8 cellular contexts compared by ENCODE assay signal in the genomic region with DNA sequence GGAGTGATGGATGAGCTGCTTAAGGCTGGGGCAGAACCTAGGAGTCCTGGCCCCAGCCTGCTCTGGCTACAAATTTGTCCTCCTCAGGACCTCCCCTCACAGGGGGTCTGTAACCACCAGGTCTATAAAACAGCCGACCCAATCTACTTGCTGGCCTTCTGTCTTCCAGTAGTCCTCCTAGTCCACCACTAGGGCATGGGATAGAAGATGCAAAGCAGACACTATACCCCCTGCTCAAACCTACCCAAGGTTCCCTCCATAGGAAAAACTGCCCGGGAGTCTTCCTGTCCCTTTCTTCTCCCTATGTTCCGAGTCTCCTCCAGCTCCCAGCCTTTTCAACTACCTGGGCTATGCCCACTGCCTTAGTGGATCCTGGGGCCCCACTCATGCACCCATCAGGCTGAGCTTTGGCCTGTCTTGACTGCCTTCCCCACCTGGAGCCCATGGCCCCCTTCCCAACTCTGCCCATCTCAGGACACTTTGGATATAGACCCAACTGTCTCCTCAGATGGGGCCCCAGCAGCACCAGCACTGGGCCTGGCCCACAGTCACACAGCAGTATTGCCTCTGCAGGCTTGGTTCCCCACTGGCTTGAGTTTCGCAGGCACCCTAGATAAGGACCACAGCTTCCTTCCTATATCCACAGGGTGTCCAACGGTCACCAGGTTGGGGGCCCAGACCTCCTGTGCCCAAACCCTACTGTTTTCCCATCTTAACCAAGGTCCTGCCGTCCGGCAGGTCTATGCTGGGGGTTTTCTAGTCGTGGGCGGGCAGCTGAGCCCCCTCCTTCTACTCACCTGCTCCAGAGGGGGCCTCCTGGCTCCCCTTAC. TPM values are rescaled to one million over a fixed set of nuclear protein-coding genes. Genes with fewer than 3 reads are reported as not detected.
A peak's percentile ranks its signal among the peaks of the same experiment; 100 is the strongest.
DNase-seq lines count a peak whose midpoint lies in the region; ATAC-seq and TF ChIP-seq lines count a peak whose summit lies in the region.

No MANE protein-coding gene starts in this region.

- peaks cover 2 to 11% of the 10 kb centered on the region in 2 donors for H3K36me3 Mint-ChIP-seq in CD14-positive monocyte
- H3K36me3 Mint-ChIP-seq in central memory CD8-positive, alpha-beta T cell (ENCODE audit: insufficient read depth): peaks cover 2% of the 10 kb centered on the region
- H3K36me3 Mint-ChIP-seq in naive thymus-derived CD8-positive, alpha-beta T cell: peaks cover 0 to 6% (median 0%) of the 10 kb centered on the region in 3 donors

- H3K4me3 Mint-ChIP-seq in CD14-positive monocyte: peak overlapping the region; percentile 90 to 95
- H3K4me3 Mint-ChIP-seq in central memory CD8-positive, alpha-beta T cell: peak overlapping the region; percentile 92
- peak overlapping the region; percentile 95 to 99 (median 97) for H3K4me3 Mint-ChIP-seq in naive thymus-derived CD8-positive, alpha-beta T cell

- intact Hi-C loops in CD14-positive monocyte (cut with micrococcal nuclease): loop anchor here (2.0 to 5.0 kb wide), 2 partner anchors 23 to 39 kb away; no protein-coding TSS in a partner anchor

- H3K4me3 ChIP-seq in LNCaP clone FGC (ENCODE audit: low read depth, low read length): peak overlapping the region; percentile 93

- POLR2A ChIA-PET in naive thymus-derived CD8-positive, alpha-beta T cell (lab: Charles Lee): interaction anchor here (0.6 to 3.1 kb wide), 21 partner anchors 9 to 484 kb away, joined by 3 to 44 read pairs (median 9); a partner anchor contains a TSS

- H3K4me1 Mint-ChIP-seq in CD14-positive monocyte: peaks cover 34% of the 10 kb centered on the region
- H3K4me1 Mint-ChIP-seq in central memory CD8-positive, alpha-beta T cell: peaks cover 28% of the 10 kb centered on the region
- peaks cover 19 to 44% (median 35%) of the 10 kb centered on the region in 4 donors for H3K4me1 Mint-ChIP-seq in naive thymus-derived CD8-positive, alpha-beta T cell

- no peak for ATAC-seq in central memory CD8-positive, alpha-beta T cell (replicated peaks; ENCODE audit: extremely low read depth, poor library complexity, severe bottlenecking)
- ATAC-seq in naive thymus-derived CD8-positive, alpha-beta T cell: no peak
- ATAC-seq in HG02840 (IDR thresholded peaks at IDR 0.05; ENCODE audit: low FRiP score, unreplicated experiment) (no peak), HG02678 (IDR thresholded peaks at IDR 0.05; ENCODE audit: unreplicated experiment) (no peak)

- no peaks in the 10 kb centered on the region for H3K9me3 Mint-ChIP-seq in CD14-positive monocyte
- no peaks in the 10 kb centered on the region for H3K9me3 Mint-ChIP-seq in central memory CD8-positive, alpha-beta T cell
- H3K9me3 Mint-ChIP-seq in naive thymus-derived CD8-positive, alpha-beta T cell: no peaks in the 10 kb centered on the region

- peak; percentile 7 for TF ChIP-seq CTCF in CD14-positive monocyte (IDR thresholded peaks at IDR 0.05)
- no peak for TF ChIP-seq CTCF in LNCaP clone FGC (IDR thresholded peaks at IDR 0.05; ENCODE audit: control insufficient read depth, extremely low read depth, insufficient read depth)

- peak overlapping the region; percentile 99 for H3K27ac Mint-ChIP-seq in CD14-positive monocyte
- peak overlapping the region; percentile 96 for H3K27ac Mint-ChIP-seq in central memory CD8-positive, alpha-beta T cell (ENCODE audit: low read depth)
- peak overlapping the region in 9 of 10 donors; percentile 75 to 100 (median 99) for H3K27ac Mint-ChIP-seq in naive thymus-derived CD8-positive, alpha-beta T cell

- H3K27me3 Mint-ChIP-seq in CD14-positive monocyte (ENCODE audit: low read depth in 3 of 3): no peaks in the 10 kb centered on the region
- H3K27me3 Mint-ChIP-seq in central memory CD8-positive, alpha-beta T cell: no peaks in the 10 kb centered on the region
- H3K27me3 Mint-ChIP-seq in naive thymus-derived CD8-positive, alpha-beta T cell: no peaks in the 10 kb centered on the region

- no peak for DNase-seq in CD14-positive monocyte (ENCODE audit: low spot score)
- no peak for DNase-seq in LNCaP clone FGC (ENCODE audit: low read depth)
- DNase-seq in central memory CD8-positive, alpha-beta T cell (ENCODE audit: low spot score in 2 of 2): no peak
- peak in 1 of 10 donors; percentile 17 for DNase-seq in naive thymus-derived CD8-positive, alpha-beta T cell
- no peak for DNase-seq in stimulated activated CD4-positive, alpha-beta T cell treated with anti-CD3 and anti-CD28 coated beads, Interleukin-4, amount 100 ng/mL, for 4 hours
- no peak for DNase-seq in NCI-H82 (lab: John Stamatoyannopoulos, UW)

RNA-seq across cellular contexts. Expression of a gene that starts 1.1 kb away (rescaled TPM):
- polyA plus RNA-seq in CD14-positive monocyte: 1 to 10 TPM; 3.4 to 5.8 TPM
- 1 to 10 TPM; 3.2 to 4.7 TPM for total RNA-seq in naive thymus-derived CD8-positive, alpha-beta T cell
- 1 to 10 TPM; 2.5 to 3.8 (median 3.0) TPM for polyA plus RNA-seq in naive thymus-derived CD8-positive, alpha-beta T cell

RNA-seq across cellular contexts. Expression of a gene that starts 1.1 kb away (rescaled TPM):
- 1 to 10 TPM; 2.3 to 4.6 TPM for polyA plus RNA-seq in CD14-positive monocyte
- 10 to 100 TPM; 33.8 to 36.8 TPM for total RNA-seq in naive thymus-derived CD8-positive, alpha-beta T cell
- polyA plus RNA-seq in naive thymus-derived CD8-positive, alpha-beta T cell: 10 to 100 TPM; 10.8 to 18.7 (median 17.4) TPM

RNA-seq across cellular contexts. Expression of a gene that starts 5.3 kb away (rescaled TPM):
- not detected for polyA plus RNA-seq in CD14-positive monocyte
- under 1 TPM; 0.16 to 0.39 TPM for total RNA-seq in naive thymus-derived CD8-positive, alpha-beta T cell
- polyA plus RNA-seq in naive thymus-derived CD8-positive, alpha-beta T cell: under 1 TPM in 2 of 3 donors, not detected in 1; 0.54 to 0.75 TPM

RNA-seq across cellular contexts. Expression of a gene that starts 5.9 kb away (rescaled TPM):
- polyA plus RNA-seq in CD14-positive monocyte: 10 to 100 TPM; 17.1 to 23.3 TPM
- total RNA-seq in naive thymus-derived CD8-positive, alpha-beta T cell: 10 to 100 TPM; 68.9 TPM
- polyA plus RNA-seq in naive thymus-derived CD8-positive, alpha-beta T cell: 10 to 100 TPM; 59.4 to 69.7 (median 60.7) TPM

RNA-seq across cellular contexts. Expression of a gene that starts 19.2 kb away (rescaled TPM):
- not detected for polyA plus RNA-seq in CD14-positive monocyte
- not detected for total RNA-seq in naive thymus-derived CD8-positive, alpha-beta T cell
- polyA plus RNA-seq in naive thymus-derived CD8-positive, alpha-beta T cell: under 1 TPM in 2 of 3 donors, not detected in 1; 0.15 to 0.21 TPM
